In the genomic region with DNA sequence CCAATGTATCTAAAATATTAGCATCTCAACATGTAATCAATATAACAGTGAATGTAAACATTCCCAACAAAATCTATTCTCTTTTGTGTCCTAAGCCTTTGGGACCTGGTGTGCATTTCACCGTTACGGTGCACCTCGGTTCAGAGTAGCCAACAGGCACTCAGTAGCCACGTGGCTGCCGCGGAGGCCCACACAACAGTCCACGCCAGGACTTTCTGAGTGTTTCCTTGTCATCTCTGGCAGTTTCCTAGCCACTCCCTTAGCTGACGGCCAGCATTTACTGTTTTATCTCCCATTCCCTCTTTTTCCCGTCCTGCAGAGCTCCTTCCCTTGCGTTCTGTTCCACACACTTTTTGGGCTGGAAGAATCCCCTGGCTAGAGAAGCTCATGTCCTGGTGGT, we compare ENCODE assay signal across 33 cellular contexts.
"Had no signal": no experiment of that assay in that cellular context is flagged by ENCODE, and none has a peak within 500 bp of the region (broad histone marks: within the 10 kb centered on the region; RNA-seq: fewer than 3 reads in every experiment).

No MANE protein-coding gene starts in this region.

- H3K27me3 ChIP-seq: brain microvascular endothelial cell, esophagus muscularis mucosa, foreskin keratinocyte, gastrocnemius medialis had no signal

- H3K36me3 ChIP-seq: WERI-Rb-1 had no signal

- DNase-seq: activated B cell treated with CpG ODN at 0.5 μM for 24 hours; activated CD4-positive, alpha-beta T cell treated with anti-CD3 and anti-CD28 coated beads for 48 hours; activated CD4-positive, alpha-beta T cell treated with anti-CD3 and anti-CD28 coated beads, Interleukin-2, amount 50 U/mL, for 1 hour; activated CD4-positive, alpha-beta T cell treated with anti-CD3 and anti-CD28 coated beads, Interleukin-2, amount 50 U/mL, for 48 hours; activated CD8-positive, alpha-beta memory T cell treated with anti-CD3 and anti-CD28 coated beads for 24 hours; activated CD8-positive, alpha-beta T cell treated with anti-CD3 and anti-CD28 coated beads for 36 hours; activated effector memory CD4-positive, alpha-beta T cell treated with Interleukin-2 at 50 U/mL for 16 hours; activated gamma-delta T cell treated with Interleukin-2 at 50 U/mL for 16 hours; activated naive CD4-positive, alpha-beta T cell treated with anti-CD3 and anti-CD28 coated beads, Interleukin-2, amount 50 U/mL, for 16 hours; activated naive CD4-positive, alpha-beta T cell treated with Interleukin-2 at 50 U/mL for 16 hours; activated T-cell treated with anti-CD3 and anti-CD28 coated beads, Interleukin-2, amount 50 U/mL, for 4 hours; amniotic stem cell; brain microvascular endothelial cell; cortex of kidney; dermis blood vessel endothelial cell; effector CD4-positive, alpha-beta T cell; effector memory CD8-positive, alpha-beta T cell; erythroblast; foreskin keratinocyte; gastrocnemius medialis; glutamatergic neuron; T-helper 1 cell; T-helper 17 cell; T1000; WERI-Rb-1 had no signal

- FAIRE-seq: astrocyte, colon had no signal

- H3K27me3 Mint-ChIP-seq: activated B cell treated with CpG ODN at 0.5 μM for 24 hours; activated CD8-positive, alpha-beta T cell treated with anti-CD3 and anti-CD28 coated beads for 36 hours; activated naive CD8-positive, alpha-beta T cell; activated T-helper 17 cell treated with anti-CD3 and anti-CD28 coated beads, Interleukin-2, amount 50 U/mL, for 72 hours; central memory CD8-positive, alpha-beta T cell; effector memory CD8-positive, alpha-beta T cell; T-helper 17 cell had no signal

- H3K9me3 Mint-ChIP-seq: activated B cell treated with CpG ODN at 0.5 μM for 24 hours; activated CD8-positive, alpha-beta T cell treated with anti-CD3 and anti-CD28 coated beads for 36 hours; activated T-cell treated with anti-CD3 and anti-CD28 coated beads, Interleukin-2, amount 50 U/mL, for 4 hours; activated T-helper 17 cell treated with anti-CD3 and anti-CD28 coated beads, Interleukin-2, amount 50 U/mL, for 72 hours; central memory CD8-positive, alpha-beta T cell; effector memory CD8-positive, alpha-beta T cell; T-helper 2 cell treated with Interferon-gamma antibody and Interleukin-4, amounts not matched to agents 5 μg/mL and 100 μg/mL, for 36 hours had no signal

- ATAC-seq: activated CD4-positive, CD25-positive, alpha-beta regulatory T cell treated with anti-CD3 and anti-CD28 coated beads, Interleukin-2, amount 50 U/mL, for 24 hours; activated CD8-positive, alpha-beta T cell treated with anti-CD3 and anti-CD28 coated beads for 36 hours; activated T-cell treated with anti-CD3 and anti-CD28 coated beads, Interleukin-2, amount 50 U/mL, for 4 hours; activated T-helper 17 cell treated with anti-CD3 and anti-CD28 coated beads, Interleukin-2, amount 50 U/mL, for 72 hours; effector memory CD8-positive, alpha-beta T cell; foreskin keratinocyte; gastrocnemius medialis; T-helper 17 cell had no signal

- H3K9me3 ChIP-seq: esophagus muscularis mucosa, gastrocnemius medialis had no signal

- H3K27ac ChIP-seq: brain microvascular endothelial cell, esophagus muscularis mucosa, foreskin keratinocyte, gastrocnemius medialis, WERI-Rb-1 had no signal

- H3K27ac Mint-ChIP-seq: activated B cell treated with CpG ODN at 0.5 μM for 24 hours; activated CD8-positive, alpha-beta T cell treated with anti-CD3 and anti-CD28 coated beads for 36 hours; activated naive CD8-positive, alpha-beta T cell; activated T-helper 17 cell treated with anti-CD3 and anti-CD28 coated beads, Interleukin-2, amount 50 U/mL, for 72 hours; T-helper 17 cell; T-helper 2 cell treated with Interferon-gamma antibody and Interleukin-4, amounts not matched to agents 5 μg/mL and 100 μg/mL, for 36 hours had no signal

- H3K4me3 Mint-ChIP-seq: activated B cell treated with CpG ODN at 0.5 μM for 24 hours; activated CD8-positive, alpha-beta T cell treated with anti-CD3 and anti-CD28 coated beads for 36 hours; activated naive CD8-positive, alpha-beta T cell; activated T-cell treated with anti-CD3 and anti-CD28 coated beads, Interleukin-2, amount 50 U/mL, for 4 hours; activated T-helper 17 cell treated with anti-CD3 and anti-CD28 coated beads, Interleukin-2, amount 50 U/mL, for 72 hours; central memory CD8-positive, alpha-beta T cell; effector memory CD8-positive, alpha-beta T cell; T-helper 17 cell; T-helper 2 cell treated with Interferon-gamma antibody and Interleukin-4, amounts not matched to agents 5 μg/mL and 100 μg/mL, for 36 hours had no signal

- H3K4me1 ChIP-seq: esophagus muscularis mucosa had no signal

- H3K4me3 ChIP-seq: esophagus muscularis mucosa, gastrocnemius medialis had no signal

- H3K4me1 Mint-ChIP-seq: activated B cell treated with CpG ODN at 0.5 μM for 24 hours; activated T-helper 17 cell treated with anti-CD3 and anti-CD28 coated beads, Interleukin-2, amount 50 U/mL, for 72 hours; central memory CD8-positive, alpha-beta T cell; T-helper 17 cell had no signal
